In the genomic region with DNA sequence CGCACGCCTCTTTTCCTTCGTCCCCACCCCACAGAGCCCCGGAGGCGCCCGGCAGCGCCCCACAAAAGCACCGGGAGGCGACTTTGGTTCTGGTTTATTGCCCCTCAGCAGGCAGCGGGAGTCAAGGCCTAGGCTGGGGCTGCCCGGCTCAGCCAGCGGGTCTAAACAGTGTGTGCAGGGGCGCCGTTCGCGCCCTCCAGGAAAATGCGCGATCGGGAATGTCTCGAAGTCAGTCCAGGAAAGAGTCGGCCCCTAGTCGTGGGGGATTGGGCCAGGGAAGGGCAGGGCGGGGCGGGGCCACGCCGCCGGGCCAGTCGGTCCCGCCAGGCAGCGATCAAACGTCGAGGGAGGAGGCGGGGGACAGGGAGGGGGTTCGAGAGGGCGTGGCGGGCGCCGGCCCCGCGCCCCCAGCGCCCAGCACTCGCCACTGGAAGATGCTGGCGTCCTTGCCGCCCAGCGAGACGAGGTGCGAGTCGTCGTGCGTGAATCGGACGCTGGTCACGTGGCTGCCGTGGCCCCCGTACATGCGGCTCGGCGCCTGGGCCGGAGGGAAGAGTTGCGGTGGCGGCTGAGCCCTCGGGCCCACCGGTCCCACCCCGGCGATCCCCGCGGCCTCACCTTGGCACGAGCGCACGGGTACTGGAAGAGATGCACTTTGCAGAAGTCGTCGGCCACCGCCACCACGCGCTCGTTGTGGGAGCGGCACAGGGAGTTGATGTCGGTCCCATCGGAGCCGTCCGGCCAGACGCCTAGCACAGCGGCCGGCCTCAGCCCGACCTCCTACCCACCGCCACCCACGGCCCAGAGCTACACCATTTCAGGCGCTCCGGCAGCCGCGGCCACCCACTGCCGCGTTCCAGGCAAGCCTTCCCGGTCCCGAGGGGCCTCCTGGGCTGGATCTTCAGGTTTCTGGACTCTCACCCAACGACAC, we compare ENCODE assay signal across 1 cellular context.
TF ChIP-seq lines count a peak whose summit lies in the region.

No MANE protein-coding gene starts in this region.

TF ChIP-seq in IMR-90, 13 proteins besides CTCF, POLR2A, EP300 and RAD21 (continued from another document):
- TF ChIP-seq, protein P1, sequence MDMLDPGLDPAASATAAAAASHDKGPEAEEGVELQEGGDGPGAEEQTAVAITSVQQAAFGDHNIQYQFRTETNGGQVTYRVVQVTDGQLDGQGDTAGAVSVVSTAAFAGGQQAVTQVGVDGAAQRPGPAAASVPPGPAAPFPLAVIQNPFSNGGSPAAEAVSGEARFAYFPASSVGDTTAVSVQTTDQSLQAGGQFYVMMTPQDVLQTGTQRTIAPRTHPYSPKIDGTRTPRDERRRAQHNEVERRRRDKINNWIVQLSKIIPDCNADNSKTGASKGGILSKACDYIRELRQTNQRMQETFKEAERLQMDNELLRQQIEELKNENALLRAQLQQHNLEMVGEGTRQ (IDR thresholded peaks at IDR 0.05; ENCODE audit: low read depth, low read length) = peak; percentile 45; the same call in 1 of the 2 replicates
